1 cellular context compared by ENCODE assay signal in genomic region chr14:105846312-105846711, GRCh38.
TF ChIP-seq lines count a peak whose summit lies in the region.

No MANE protein-coding gene starts in this region.

TF ChIP-seq in GM12891, 5 proteins besides CTCF, POLR2A, EP300 and RAD21:
- TF ChIP-seq TAF1 (IDR thresholded peaks at IDR 0.05; ENCODE audit: low read depth, low read length) (no peak), SPI1 (IDR thresholded peaks at IDR 0.05; ENCODE audit: low read depth, low read length) (no peak), POLR2AphosphoS5 (IDR thresholded peaks at IDR 0.05; ENCODE audit: low read depth, low read length) (peak; percentile 71; the same call in 1 of the 2 replicates), POU2F2 (IDR thresholded peaks at IDR 0.05; ENCODE audit: low read depth, low read length) (0 out of 2 replicates have a peak, but pooled peaks have one; percentile 38)
